14 cellular contexts compared by ENCODE assay signal in genomic region chr1:58718435-58718834, GRCh38. TPM values are rescaled to one million over a fixed set of nuclear protein-coding genes. Genes with fewer than 3 reads are reported as not detected.
DNase-seq lines count a peak whose midpoint lies in the region; ATAC-seq and TF ChIP-seq lines count a peak whose summit lies in the region.
"Had no signal": no experiment of that assay in that cellular context is flagged by ENCODE, and none has a peak within 500 bp of the region (broad histone marks: within the 10 kb centered on the region; RNA-seq: fewer than 3 reads in every experiment).

No MANE protein-coding gene starts in this region.

- H3K27ac ChIP-seq in right atrium auricular region, result peak overlapping the region in 1 of 2 donors; percentile 19
- H3K27ac ChIP-seq in heart right ventricle, result peak overlapping the region in 8 of 10 donors; percentile 37 to 71 (median 54)
- no peak overlapping the region for H3K27ac ChIP-seq in WERI-Rb-1
- H3K27ac ChIP-seq: ovary had no signal

- H3K9me3 ChIP-seq in right atrium auricular region (no peaks in the 10 kb centered on the region), T-helper 17 cell (ENCODE audit: control insufficient read depth, low read length, poor library complexity, severe bottlenecking) (no peaks in the 10 kb centered on the region), heart right ventricle (no peaks in the 10 kb centered on the region), WERI-Rb-1 (ENCODE audit: severe bottlenecking) (no peaks in the 10 kb centered on the region)
- H3K9me3 ChIP-seq: ovary, upper lobe of left lung had no signal

- intact Hi-C loops in Right ventricle myocardium superior (cut with DNase I) (no loop called here), heart right ventricle (cut with DNase I) (no loop called here)

- peaks cover 18% of the 10 kb centered on the region for H3K4me1 Mint-ChIP-seq in T-helper 17 cell

- H3K36me3 Mint-ChIP-seq in T-helper 17 cell (ENCODE audit: low read depth), result peaks cover 2% of the 10 kb centered on the region
- H3K36me3 Mint-ChIP-seq: WTC11 had no signal

- H3K27ac Mint-ChIP-seq in T-helper 17 cell, result peak overlapping the region; percentile 51
- H3K27ac Mint-ChIP-seq: WTC11 had no signal

- no peaks in the 10 kb centered on the region for H3K27me3 ChIP-seq in right atrium auricular region
- H3K27me3 ChIP-seq in heart right ventricle, result no peaks in the 10 kb centered on the region
- no peaks in the 10 kb centered on the region for H3K27me3 ChIP-seq in WERI-Rb-1 (ENCODE audit: insufficient read depth, low read depth, severe bottlenecking)
- H3K27me3 ChIP-seq: ovary, upper lobe of left lung had no signal

- 30 to 33% methylated on average over 2 of the region's 2 CpGs for WGBS in heart right ventricle, 2 donors

- H3K4me1 ChIP-seq in right atrium auricular region, result peaks cover 0 to 21% of the 10 kb centered on the region in 2 donors
- H3K4me1 ChIP-seq in heart right ventricle, result peaks cover 3 to 34% (median 21%) of the 10 kb centered on the region in 9 donors

- H3K4me3 ChIP-seq in right atrium auricular region (no peak overlapping the region), heart right ventricle (peak overlapping the region in 2 of 10 donors; percentile 0 to 5), WERI-Rb-1 (ENCODE audit: low read depth, low read length) (no peak overlapping the region)
- H3K4me3 ChIP-seq: ovary, upper lobe of left lung had no signal

- TF ChIP-seq CTCF in right atrium auricular region (IDR thresholded peaks at IDR 0.05), result no peak
- TF ChIP-seq CTCF in heart right ventricle (IDR thresholded peaks at IDR 0.05), result no peak
- no peak for TF ChIP-seq CTCF in WERI-Rb-1 (IDR thresholded peaks at IDR 0.05; ENCODE audit: low read depth, low read length)

- H3K4me3 Mint-ChIP-seq in T-helper 17 cell, result peak overlapping the region; percentile 71
- H3K4me3 Mint-ChIP-seq: WTC11 had no signal

- H3K27me3 Mint-ChIP-seq in T-helper 17 cell, result no peaks in the 10 kb centered on the region

- ATAC-seq in Right ventricle myocardium superior (ENCODE audit: poor library complexity) (peak; percentile 39), T-helper 17 cell (peak; percentile 40), heart right ventricle (peak in 7 of 8 donors; percentile 20 to 77 (median 61)), HG02870 (IDR thresholded peaks at IDR 0.05; ENCODE audit: unreplicated experiment) (no peak), HG02610 (IDR thresholded peaks at IDR 0.05; ENCODE audit: unreplicated experiment) (no peak)

- H3K36me3 ChIP-seq in right atrium auricular region, result no peaks in the 10 kb centered on the region
- H3K36me3 ChIP-seq in heart right ventricle, result no peaks in the 10 kb centered on the region
- H3K36me3 ChIP-seq in WERI-Rb-1, result no peaks in the 10 kb centered on the region
- H3K36me3 ChIP-seq: ovary, upper lobe of left lung had no signal

- DNase-seq in Right ventricle myocardium superior, result no peak
- no peak for DNase-seq in right atrium auricular region (ENCODE audit: low spot score)
- DNase-seq in T-helper 17 cell, result no peak
- DNase-seq in heart right ventricle, result peak in 1 of 2 donors; percentile 18
- DNase-seq in stimulated activated CD4-positive, alpha-beta T cell treated with anti-CD3 and anti-CD28 coated beads, Interleukin-15, amount 100 ng/mL, for 24 hours, result no peak
- no peak for DNase-seq in WERI-Rb-1
- DNase-seq: C1 segment of cervical spinal cord, islet precursor cell, NCI-H1436 treated with DMSO at 0.1 percent for 48 hours, ovary, upper lobe of left lung had no signal

RNA-seq across cellular contexts. Expression of gene MYSM1, which starts 18.6 kb away (rescaled TPM):
- total RNA-seq in Right ventricle myocardium superior (20.3 TPM), right atrium auricular region (10 to 100 TPM in 1 of 2 donors, 1 to 10 TPM in 1; 7.7 to 16.5 TPM), T-helper 17 cell (10 to 100 TPM; 54.1 to 63.7 TPM), heart right ventricle (10 to 100 TPM; 16.2 to 27.7 (median 19.5) TPM)
- 10 to 100 TPM in 1 of 2 donors, 1 to 10 TPM in 1; 3.9 to 32.1 TPM for polyA plus RNA-seq in heart right ventricle

Comparison
In these comparisons a context has a peak if more than half of its experiments do, and no peak if none do; other contexts are left out.
1. ATAC-seq: peak in Right ventricle myocardium superior (single experiment), T-helper 17 cell (single experiment) and heart right ventricle (7 of 8); none in HG02870 (single experiment) and HG02610 (single experiment).